ENCODE assay signal across 19 cellular contexts in genomic region chr17:41779954-41780353, GRCh38. TPM values are rescaled to one million over a fixed set of nuclear protein-coding genes. Genes with fewer than 3 reads are reported as not detected.
DNase-seq lines count a peak whose midpoint lies in the region; ATAC-seq and TF ChIP-seq lines count a peak whose summit lies in the region.
"Had no signal": no experiment of that assay in that cellular context is flagged by ENCODE, and none has a peak within 500 bp of the region (broad histone marks: within the 10 kb centered on the region; RNA-seq: fewer than 3 reads in every experiment).

No MANE protein-coding gene starts in this region.

- H3K9ac ChIP-seq in IMR-90 (ENCODE audit: low read depth, low read length), result no peak overlapping the region

- H3K36me3 ChIP-seq in right atrium auricular region (no peaks in the 10 kb centered on the region), IMR-90 (ENCODE audit: control insufficient read depth, insufficient read depth, low read length) (peaks cover 7% of the 10 kb centered on the region; the same call in 1 of the 2 replicates), transverse colon (no peaks in the 10 kb centered on the region), tibial nerve (no peaks in the 10 kb centered on the region)

- TF ChIP-seq EP300 in transverse colon (IDR thresholded peaks at IDR 0.05; ENCODE audit: low read depth) (no peak), tibial nerve (IDR thresholded peaks at IDR 0.05) (no peak)

- no peaks in the 10 kb centered on the region for H3K36me3 Mint-ChIP-seq in T-helper 2 cell treated with Interferon-gamma antibody and Interleukin-4, amounts not matched to agents 5 μg/mL and 100 μg/mL, for 36 hours (ENCODE audit: low read depth)
- peaks cover 2% of the 10 kb centered on the region for H3K36me3 Mint-ChIP-seq in T-helper 17 cell (ENCODE audit: low read depth)
- H3K36me3 Mint-ChIP-seq: CD4-positive, alpha-beta memory T cell had no signal

- peak overlapping the region; percentile 49; the same call in 1 of the 2 replicates for H2AK5ac ChIP-seq in IMR-90 (ENCODE audit: low read depth, low read length)

- H3K4ac ChIP-seq in IMR-90 (ENCODE audit: low read depth, low read length), result 0 out of 2 replicates have a peak overlapping the region, but pooled peaks have one; percentile 20

- H3K4me1 ChIP-seq in right atrium auricular region, result peaks cover 0 to 98% of the 10 kb centered on the region in 2 donors
- H3K4me1 ChIP-seq in IMR-90 (ENCODE audit: control insufficient read depth, insufficient read depth, low read length), result peaks cover 32% of the 10 kb centered on the region
- peaks cover 40 to 86% (median 68%) of the 10 kb centered on the region in 4 donors for H3K4me1 ChIP-seq in transverse colon
- H3K4me1 ChIP-seq in tibial nerve, result peaks cover 0 to 77% (median 38%) of the 10 kb centered on the region in 4 donors

- no peak for TF ChIP-seq POLR2A in IMR-90 (IDR thresholded peaks at IDR 0.05; ENCODE audit: low read depth, low read length)
- no peak for TF ChIP-seq POLR2A in transverse colon (IDR thresholded peaks at IDR 0.05)
- TF ChIP-seq POLR2A in tibial nerve (IDR thresholded peaks at IDR 0.05), result no peak

- H3K9me3 Mint-ChIP-seq in T-helper 2 cell treated with Interferon-gamma antibody and Interleukin-4, amounts not matched to agents 5 μg/mL and 100 μg/mL, for 36 hours, result no peaks in the 10 kb centered on the region
- H3K9me3 Mint-ChIP-seq: H9 had no signal

- H4K5ac ChIP-seq in IMR-90 (ENCODE audit: low read depth, low read length), result no peak overlapping the region

- no peak for TF ChIP-seq RAD21 in IMR-90 (IDR thresholded peaks at IDR 0.05; ENCODE audit: low read length)

- ATAC-seq in Right ventricle myocardium superior (ENCODE audit: poor library complexity) (no peak), IMR-90 (ENCODE audit: low read depth) (no peak), T-helper 17 cell (no peak)

- H4K20me1 ChIP-seq in IMR-90 (ENCODE audit: insufficient read depth, low read length), result peaks cover 38% of the 10 kb centered on the region

- no peak overlapping the region for H3K27ac Mint-ChIP-seq in T-helper 2 cell treated with Interferon-gamma antibody and Interleukin-4, amounts not matched to agents 5 μg/mL and 100 μg/mL, for 36 hours
- no peak overlapping the region for H3K27ac Mint-ChIP-seq in T-helper 17 cell
- H3K27ac Mint-ChIP-seq: CD4-positive, alpha-beta memory T cell; H9 had no signal

- in situ Hi-C loops in IMR-90 (cut with MboI; ENCODE audit: low sequenced_read_pairs) (no loop called here), transverse colon (cut with MboI; ENCODE audit: low pct_ligation_motif_present in 1 of 4, low pct_unique_long_range_greater_than_20kb in 1 of 4, low sequenced_read_pairs in 3 of 4) (no loop called here)

- no peak overlapping the region for H4K91ac ChIP-seq in IMR-90 (ENCODE audit: insufficient read depth, low read depth, low read length)

- H2BK20ac ChIP-seq in IMR-90 (ENCODE audit: low read depth, low read length), result no peak overlapping the region

- H3K27me3 ChIP-seq in right atrium auricular region (no peaks in the 10 kb centered on the region), IMR-90 (ENCODE audit: control insufficient read depth, insufficient read depth, low read length) (no peaks in the 10 kb centered on the region), transverse colon (no peaks in the 10 kb centered on the region), tibial nerve (no peaks in the 10 kb centered on the region)

- 100% methylated on average over 1 of the region's 1 CpG; no CpG with 5 or more reads in 1 of the 2 experiments for WGBS in IMR-90 (ENCODE audit: extremely low coverage in 2 of 2, insufficient read length in 1 of 2), 2 experiments
- 89% methylated on average over 1 of the region's 1 CpG; no CpG with 5 or more reads in 1 of the 2 donors for WGBS in transverse colon (ENCODE audit: low coverage in 1 of 2), 2 donors
- WGBS in tibial nerve, 2 donors, result 100% methylated on average over 1 of the region's 1 CpG

- H3K4me3 Mint-ChIP-seq in T-helper 2 cell treated with Interferon-gamma antibody and Interleukin-4, amounts not matched to agents 5 μg/mL and 100 μg/mL, for 36 hours, result no peak overlapping the region
- H3K4me3 Mint-ChIP-seq in T-helper 17 cell, result no peak overlapping the region
- H3K4me3 Mint-ChIP-seq: CD4-positive, alpha-beta memory T cell; H9 had no signal

- no peak overlapping the region for H2BK15ac ChIP-seq in IMR-90 (ENCODE audit: low read depth, low read length)

- dilution Hi-C loops in IMR-90 (cut with HindIII; ENCODE audit: low sequenced_read_pairs, unreplicated experiment), result no loop called here

- POLR2A ChIA-PET in IMR-90 (lab: Charles Lee; ENCODE audit: unreplicated experiment), result no interaction called here

- H3K4me1 Mint-ChIP-seq in T-helper 2 cell treated with Interferon-gamma antibody and Interleukin-4, amounts not matched to agents 5 μg/mL and 100 μg/mL, for 36 hours (ENCODE audit: low read depth), result peaks cover 11% of the 10 kb centered on the region
- H3K4me1 Mint-ChIP-seq in T-helper 17 cell, result peaks cover 3% of the 10 kb centered on the region

- no peak for TF ChIP-seq CTCF in right atrium auricular region (IDR thresholded peaks at IDR 0.05)
- no peak for TF ChIP-seq CTCF in IMR-90 (conservative IDR thresholded peaks at IDR 0.05; ENCODE audit: low read depth, low read length)
- TF ChIP-seq CTCF in transverse colon (IDR thresholded peaks at IDR 0.05), result no peak
- no peak for TF ChIP-seq CTCF in tibial nerve (IDR thresholded peaks at IDR 0.05)

- no peak overlapping the region for H3K23ac ChIP-seq in IMR-90 (ENCODE audit: low read depth, low read length)

- no peak overlapping the region for H3K56ac ChIP-seq in IMR-90 (ENCODE audit: extremely low read depth, insufficient read depth, low read length)

- H2AFZ ChIP-seq in IMR-90 (replicated peaks; ENCODE audit: low read length, poor library complexity), result no peak overlapping the region

- peak overlapping the region; percentile 97 for H3K27ac ChIP-seq in right atrium auricular region
- no peak overlapping the region for H3K27ac ChIP-seq in IMR-90 (ENCODE audit: insufficient read depth, low read length)
- H3K27ac ChIP-seq in epithelial cell of prostate, result peak overlapping the region; percentile 100
- peak overlapping the region; percentile 91 to 96 (median 92) for H3K27ac ChIP-seq in transverse colon
- H3K27ac ChIP-seq in tibial nerve, result no peak overlapping the region

- BruUV-seq in IMR-90 (replicated peaks; lab: Mats Ljungman, UMichigan), result no TSS peak

- no peak overlapping the region for H2BK5ac ChIP-seq in IMR-90 (ENCODE audit: low read depth, low read length, poor library complexity, severe bottlenecking)

- DNase-seq in right atrium auricular region (ENCODE audit: low spot score) (no peak), Right ventricle myocardium superior (no peak), IMR-90 (no peak), epithelial cell of prostate (ENCODE audit: low read depth, low spot score) (no peak), transverse colon (no peak), tibial nerve (ENCODE audit: low spot score in 2 of 2) (no peak), T-helper 17 cell (no peak)
- DNase-seq in T-helper 2 cell treated with Interferon-gamma antibody and Interleukin-4, amounts not matched to agents 5 μg/mL and 100 μg/mL, for 36 hours (ENCODE audit: low spot score), result no peak
- DNase-seq: ACHN; AML-193; CD4-positive, alpha-beta memory T cell; DMS79 treated with DMSO at 0.1 percent for 48 hours; H9; KBM-7; NCI-H1436 treated with DMSO at 0.1 percent for 48 hours; NCI-H2029 treated with DMSO at 0.1 percent for 48 hours; NCI-H748 treated with DMSO at 0.1 percent for 48 hours; OCI-M1; RPMI8226 had no signal

- H3K9me3 ChIP-seq in right atrium auricular region (no peaks in the 10 kb centered on the region), IMR-90 (ENCODE audit: control insufficient read depth, insufficient read depth, low read length) (no peaks in the 10 kb centered on the region), transverse colon (no peaks in the 10 kb centered on the region), tibial nerve (no peaks in the 10 kb centered on the region), T-helper 17 cell (ENCODE audit: control insufficient read depth, low read length, poor library complexity, severe bottlenecking) (no peaks in the 10 kb centered on the region)

- no peak overlapping the region for H3K18ac ChIP-seq in IMR-90 (ENCODE audit: low read depth, low read length)

- no peak overlapping the region for H2BK120ac ChIP-seq in IMR-90 (ENCODE audit: low read depth, low read length)

- H3K4me3 ChIP-seq in right atrium auricular region (no peak overlapping the region), IMR-90 (ENCODE audit: insufficient read depth, low read depth, low read length) (no peak overlapping the region), transverse colon (no peak overlapping the region), tibial nerve (no peak overlapping the region)

- no peak overlapping the region for H3K4me2 ChIP-seq in IMR-90 (ENCODE audit: low read depth, low read length)

- peaks cover 8 to 69% of the 10 kb centered on the region in 2 experiments; a peak in 2 of 4 replicates for H3K79me1 ChIP-seq in IMR-90 (ENCODE audit: low read depth in 1 of 2, low read length in 2 of 2)

- peaks cover 16% of the 10 kb centered on the region for H3K9me1 ChIP-seq in IMR-90 (ENCODE audit: insufficient read depth, low read length)

- H3K27me3 Mint-ChIP-seq in T-helper 2 cell treated with Interferon-gamma antibody and Interleukin-4, amounts not matched to agents 5 μg/mL and 100 μg/mL, for 36 hours (ENCODE audit: low read depth), result peaks cover 14% of the 10 kb centered on the region
- peaks cover 45% of the 10 kb centered on the region for H3K27me3 Mint-ChIP-seq in T-helper 17 cell

- H2AK9ac ChIP-seq in IMR-90 (replicated peaks; ENCODE audit: low read depth, low read length, poor library complexity), result no peak overlapping the region

- CTCF ChIA-PET in IMR-90 (lab: Yijun Ruan, JAX), result no interaction called here

- H4K8ac ChIP-seq in IMR-90 (ENCODE audit: low read depth in 2 of 2, low read length in 2 of 2), result no peak overlapping the region

- intact Hi-C loops in Right ventricle myocardium superior (cut with DNase I), result no loop called here
- intact Hi-C loops in IMR-90 (cut with micrococcal nuclease), result no loop called here
- intact Hi-C loops in transverse colon (cut with DNase I; ENCODE audit: low total_unique reads), result no loop called here

- H3K14ac ChIP-seq in IMR-90 (replicated peaks; ENCODE audit: low read depth, low read length), result no peak overlapping the region

RNA-seq across cellular contexts. Expression of gene JUP, which starts 6.6 kb away (rescaled TPM):
- total RNA-seq in right atrium auricular region, result 100 to 1,000 TPM; 234 to 256 TPM
- total RNA-seq in Right ventricle myocardium superior, result 195 TPM
- total RNA-seq in IMR-90 (2012; rRNA removed), result 12.9 and 14.7 TPM in 2 replicates
- 27.3 and 28.4 TPM in 2 replicates for polyA plus RNA-seq in IMR-90 (2012; rRNA removed)
- polyA plus RNA-seq in IMR-90 (2012; cell fraction: cytosol; rRNA removed), result 14.0 and 35.6 TPM in 2 replicates
- polyA plus RNA-seq in IMR-90 (2012; cell fraction: nucleus; rRNA removed; ENCODE audit: low replicate concordance), result 17.9 and 32.0 TPM in 2 replicates
- total RNA-seq in transverse colon, result 100 to 1,000 TPM; 396 to 595 (median 513) TPM
- total RNA-seq in tibial nerve, result 10 to 100 TPM; 42.9 to 57.7 (median 51.6) TPM
- 1 to 10 TPM in 1 of 2 donors, under 1 TPM in 1; 0.63 to 1.4 TPM for total RNA-seq in T-helper 17 cell

RNA-seq across cellular contexts. Expression of gene P3H4, which starts 31.8 kb away (rescaled TPM):
- total RNA-seq in right atrium auricular region (10 to 100 TPM; 15.4 to 16.2 TPM), Right ventricle myocardium superior (6.7 TPM), IMR-90 (2012; rRNA removed) (21.5 and 22.2 TPM in 2 replicates), transverse colon (10 to 100 TPM; 18.7 to 39.6 (median 22.5) TPM), tibial nerve (10 to 100 TPM; 14.7 to 23.9 (median 22.0) TPM), T-helper 17 cell (1 to 10 TPM; 1.7 to 2.0 TPM)
- polyA plus RNA-seq in IMR-90 (2012; rRNA removed), result 66.7 and 76.9 TPM in 2 replicates
- polyA plus RNA-seq in IMR-90 (2012; cell fraction: cytosol; rRNA removed), result 97.5 and 103 TPM in 2 replicates
- 24.6 and 46.5 TPM in 2 replicates for polyA plus RNA-seq in IMR-90 (2012; cell fraction: nucleus; rRNA removed; ENCODE audit: low replicate concordance)

RNA-seq across cellular contexts. Expression of gene FKBP10, which starts 32.9 kb away (rescaled TPM):
- 10 to 100 TPM; 24.7 to 35.1 TPM for total RNA-seq in right atrium auricular region
- total RNA-seq in Right ventricle myocardium superior, result 10.6 TPM
- total RNA-seq in IMR-90 (2012; rRNA removed), result 156 and 170 TPM in 2 replicates
- polyA plus RNA-seq in IMR-90 (2012; rRNA removed), result 984 and 1,083 TPM in 2 replicates
- 808 and 968 TPM in 2 replicates for polyA plus RNA-seq in IMR-90 (2012; cell fraction: cytosol; rRNA removed)
- 1,533 and 3,276 TPM in 2 replicates for polyA plus RNA-seq in IMR-90 (2012; cell fraction: nucleus; rRNA removed; ENCODE audit: low replicate concordance)
- 10 to 100 TPM in 3 of 4 donors, 1 to 10 TPM in 1; 7.1 to 61.1 (median 12.6) TPM for total RNA-seq in transverse colon
- 100 to 1,000 TPM in 1 of 4 donors, 10 to 100 TPM in 3; 47.9 to 103 (median 77.4) TPM for total RNA-seq in tibial nerve
- total RNA-seq in T-helper 17 cell, result not detected
- total RNA-seq: CD4-positive, alpha-beta memory T cell had no signal
- polyA plus RNA-seq: CD4-positive, alpha-beta memory T cell had no signal

RNA-seq across cellular contexts. Expression of gene HAP1, which starts 45.5 kb away (rescaled TPM):
- under 1 TPM in 1 of 2 donors, not detected in 1; 0.08 TPM for total RNA-seq in right atrium auricular region
- not detected for total RNA-seq in Right ventricle myocardium superior
- under 0.01 TPM in 1 of 2 replicates, not detected in the other for total RNA-seq in IMR-90 (2012; rRNA removed)
- polyA plus RNA-seq in IMR-90 (2012; rRNA removed), result 0.09 and 0.11 TPM in 2 replicates
- polyA plus RNA-seq in IMR-90 (2012; cell fraction: cytosol; rRNA removed), result 0.02 and 0.03 TPM in 2 replicates
- polyA plus RNA-seq in IMR-90 (2012; cell fraction: nucleus; rRNA removed; ENCODE audit: low replicate concordance), result 1.1 and 1.3 TPM in 2 replicates
- under 1 TPM in 2 of 4 donors, not detected in 2; 0.55 to 0.79 TPM for total RNA-seq in transverse colon
- 1 to 10 TPM in 1 of 4 donors, under 1 TPM in 1, not detected in 2; 0.98 to 1.8 TPM for total RNA-seq in tibial nerve
- total RNA-seq in T-helper 17 cell, result 1 to 10 TPM in 1 of 2 donors, under 1 TPM in 1; 0.15 to 1.3 TPM
- polyA plus RNA-seq: CD4-positive, alpha-beta memory T cell had no signal

RNA-seq across cellular contexts. Expression of gene NT5C3B, which starts 56.1 kb away (rescaled TPM):
- 10 to 100 TPM; 27.1 to 43.3 TPM for total RNA-seq in right atrium auricular region
- 14.7 TPM for total RNA-seq in Right ventricle myocardium superior
- 83.0 and 92.7 TPM in 2 replicates for total RNA-seq in IMR-90 (2012; rRNA removed)
- 58.0 and 59.9 TPM in 2 replicates for polyA plus RNA-seq in IMR-90 (2012; rRNA removed)
- polyA plus RNA-seq in IMR-90 (2012; cell fraction: cytosol; rRNA removed), result 47.4 and 50.6 TPM in 2 replicates
- polyA plus RNA-seq in IMR-90 (2012; cell fraction: nucleus; rRNA removed; ENCODE audit: low replicate concordance), result 45.6 and 79.0 TPM in 2 replicates
- total RNA-seq in transverse colon, result 10 to 100 TPM in 3 of 4 donors, 1 to 10 TPM in 1; 10.0 to 30.8 (median 24.6) TPM
- total RNA-seq in tibial nerve, result 10 to 100 TPM; 31.0 to 77.1 (median 33.0) TPM
- total RNA-seq in T-helper 17 cell, result 10 to 100 TPM; 23.1 to 28.9 TPM

Comparison
In these comparisons a context has a peak if more than half of its experiments do, and no peak if none do; other contexts are left out.
1. H3K27ac ChIP-seq: peak in right atrium auricular region (2 of 2), epithelial cell of prostate (single experiment) and transverse colon (4 of 4); none in IMR-90 (single experiment) and tibial nerve (0 of 4).
2. RNA of gene FKBP10, which starts 32.9 kb away (total RNA-seq): 156 to 170 TPM in IMR-90, 47.9 to 103 TPM in tibial nerve, 24.7 to 35.1 TPM in right atrium auricular region, 7.1 to 61.1 TPM in transverse colon and 10.6 TPM in Right ventricle myocardium superior (single experiment); not detected in T-helper 17 cell; every median in the first group is over 4 times any median in the second.